ENCODE assay signal across 12 cellular contexts in the genomic region with DNA sequence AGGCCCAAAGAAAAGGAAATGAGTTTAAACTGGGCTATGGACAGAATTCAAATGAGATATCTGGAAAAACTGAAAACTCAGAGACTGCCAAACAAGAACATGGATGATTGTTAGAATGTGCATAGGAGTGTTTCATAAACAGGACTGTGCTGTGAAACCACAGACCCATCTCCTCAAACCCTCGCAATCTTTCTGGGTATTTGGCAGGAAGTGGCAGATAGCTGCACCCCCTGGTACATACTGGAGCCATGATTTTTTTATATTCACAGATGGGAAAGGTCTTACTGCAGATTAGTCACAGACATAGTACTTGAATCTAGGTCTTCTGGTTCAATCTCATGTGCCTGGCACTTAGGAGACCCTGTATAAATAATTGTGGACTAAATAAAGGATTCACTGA.
DNase-seq lines count a peak whose midpoint lies in the region; ATAC-seq and TF ChIP-seq lines count a peak whose summit lies in the region.
"Had no signal": no experiment of that assay in that cellular context is flagged by ENCODE, and none has a peak within 500 bp of the region (broad histone marks: within the 10 kb centered on the region; RNA-seq: fewer than 3 reads in every experiment).

No MANE protein-coding gene starts in this region.

- no peak for TF ChIP-seq POLR2A in heart left ventricle (IDR thresholded peaks at IDR 0.05)
- no peak for TF ChIP-seq POLR2A in testis (IDR thresholded peaks at IDR 0.05)

- no peaks in the 10 kb centered on the region for H3K9me3 Mint-ChIP-seq in central memory CD8-positive, alpha-beta T cell
- no peaks in the 10 kb centered on the region for H3K9me3 Mint-ChIP-seq in stimulated activated naive CD8-positive, alpha-beta T cell treated with anti-CD3 and anti-CD28 coated beads, Interleukin-15, Interleukin-2, amounts not matched to agents 100 ng/mL and 50 ng/mL, for 24 hours

- ATAC-seq in heart left ventricle: no peak
- no peak for ATAC-seq in Right ventricle myocardium inferior
- peak; percentile 51 for ATAC-seq in T-helper 17 cell
- peak; percentile 65 for ATAC-seq in central memory CD8-positive, alpha-beta T cell (replicated peaks; ENCODE audit: extremely low read depth, poor library complexity, severe bottlenecking)
- no peak for ATAC-seq in HG02610 (IDR thresholded peaks at IDR 0.05; ENCODE audit: unreplicated experiment)

- H3K9me3 ChIP-seq in heart left ventricle (peaks cover 0 to 5% (median 0%) of the 10 kb centered on the region in 12 donors), T-helper 17 cell (ENCODE audit: control insufficient read depth, low read length, poor library complexity, severe bottlenecking) (no peaks in the 10 kb centered on the region), testis (no peaks in the 10 kb centered on the region)

- peaks cover 2% of the 10 kb centered on the region for H3K36me3 Mint-ChIP-seq in T-helper 17 cell (ENCODE audit: low read depth)
- peaks cover 11% of the 10 kb centered on the region for H3K36me3 Mint-ChIP-seq in central memory CD8-positive, alpha-beta T cell (ENCODE audit: insufficient read depth)
- H3K36me3 Mint-ChIP-seq in stimulated activated naive CD8-positive, alpha-beta T cell treated with anti-CD3 and anti-CD28 coated beads, Interleukin-15, Interleukin-2, amounts not matched to agents 100 ng/mL and 50 ng/mL, for 24 hours (ENCODE audit: low read depth): peaks cover 5% of the 10 kb centered on the region

- H3K4me3 ChIP-seq in heart left ventricle: no peak overlapping the region
- H3K4me3 ChIP-seq in testis: no peak overlapping the region

- H3K4me1 ChIP-seq in heart left ventricle (peaks cover 3 to 78% (median 34%) of the 10 kb centered on the region in 12 donors), testis (peaks cover 10% of the 10 kb centered on the region)

- peak overlapping the region; percentile 16 for H3K4me3 Mint-ChIP-seq in T-helper 17 cell
- H3K4me3 Mint-ChIP-seq in central memory CD8-positive, alpha-beta T cell: peak overlapping the region; percentile 47
- peak overlapping the region; percentile 40 for H3K4me3 Mint-ChIP-seq in stimulated activated naive CD8-positive, alpha-beta T cell treated with anti-CD3 and anti-CD28 coated beads, Interleukin-15, Interleukin-2, amounts not matched to agents 100 ng/mL and 50 ng/mL, for 24 hours

- H3K27ac Mint-ChIP-seq in T-helper 17 cell: peak overlapping the region; percentile 98
- H3K27ac Mint-ChIP-seq in central memory CD8-positive, alpha-beta T cell (ENCODE audit: low read depth): peak overlapping the region; percentile 90
- H3K27ac Mint-ChIP-seq in stimulated activated naive CD8-positive, alpha-beta T cell treated with anti-CD3 and anti-CD28 coated beads, Interleukin-15, Interleukin-2, amounts not matched to agents 100 ng/mL and 50 ng/mL, for 24 hours: peak overlapping the region; percentile 90

- 60 to 88% (median 81%) methylated on average over 1 of the region's 1 CpG for WGBS in heart left ventricle, 4 donors
- WGBS in testis, 2 donors: 67 to 72% methylated on average over 1 of the region's 1 CpG

- DNase-seq in heart left ventricle: no peak
- DNase-seq in Right ventricle myocardium inferior (ENCODE audit: missing footprints): no peak
- no peak for DNase-seq in T-helper 17 cell
- DNase-seq in central memory CD8-positive, alpha-beta T cell (ENCODE audit: low spot score in 2 of 2): peak in 1 of 2 donors; percentile 46
- DNase-seq in NCI-H1092 (lab: John Stamatoyannopoulos, UW): no peak
- DNase-seq in testis: no peak
- DNase-seq: effector CD4-positive, alpha-beta T cell; NCI-H2029; SHP77 had no signal

- H3K27me3 ChIP-seq in heart left ventricle (no peaks in the 10 kb centered on the region), testis (no peaks in the 10 kb centered on the region)

- H3K27ac ChIP-seq in heart left ventricle (peak overlapping the region in 7 of 12 donors; percentile 24 to 84 (median 39)), testis (no peak overlapping the region)
- H3K27ac ChIP-seq: C4-2B had no signal

- H3K36me3 ChIP-seq in heart left ventricle (no peaks in the 10 kb centered on the region), testis (ENCODE audit: low read depth, missing control alignments) (no peaks in the 10 kb centered on the region)

- peaks cover 60% of the 10 kb centered on the region for H3K4me1 Mint-ChIP-seq in T-helper 17 cell
- peaks cover 72% of the 10 kb centered on the region for H3K4me1 Mint-ChIP-seq in central memory CD8-positive, alpha-beta T cell
- H3K4me1 Mint-ChIP-seq in stimulated activated naive CD8-positive, alpha-beta T cell treated with anti-CD3 and anti-CD28 coated beads, Interleukin-15, Interleukin-2, amounts not matched to agents 100 ng/mL and 50 ng/mL, for 24 hours (ENCODE audit: low read depth): peaks cover 76% of the 10 kb centered on the region

- TF ChIP-seq CTCF in heart left ventricle (IDR thresholded peaks at IDR 0.05): no peak
- TF ChIP-seq CTCF in testis (IDR thresholded peaks at IDR 0.05): no peak

- intact Hi-C loops in heart left ventricle (cut with DNase I) (loop anchor here in 2 of 10 donors (2.0 to 10.0 kb wide), 3 partner anchors 73 to 515 kb away; a partner anchor contains a TSS), Right ventricle myocardium inferior (cut with DNase I) (no loop called here), testis (cut with DNase I; ENCODE audit: low total_unique reads) (no loop called here)

- no peaks in the 10 kb centered on the region for H3K27me3 Mint-ChIP-seq in T-helper 17 cell
- H3K27me3 Mint-ChIP-seq in central memory CD8-positive, alpha-beta T cell: no peaks in the 10 kb centered on the region
- no peaks in the 10 kb centered on the region for H3K27me3 Mint-ChIP-seq in stimulated activated naive CD8-positive, alpha-beta T cell treated with anti-CD3 and anti-CD28 coated beads, Interleukin-15, Interleukin-2, amounts not matched to agents 100 ng/mL and 50 ng/mL, for 24 hours

Comparison
In these comparisons a context has a peak if more than half of its experiments do, and no peak if none do; other contexts are left out.
1. ATAC-seq: peak in T-helper 17 cell (single experiment) and central memory CD8-positive, alpha-beta T cell (single experiment); none in heart left ventricle (0 of 4), Right ventricle myocardium inferior (single experiment) and HG02610 (single experiment).
2. H3K27ac ChIP-seq: peak in heart left ventricle (7 of 12); none in testis (0 of 2).
3. Peak in every context shown above with its lines, with median percentiles within 50 percentile points of each other: H3K27ac Mint-ChIP-seq and H3K4me3 Mint-ChIP-seq.